8 cellular contexts compared by ENCODE assay signal in the genomic region with DNA sequence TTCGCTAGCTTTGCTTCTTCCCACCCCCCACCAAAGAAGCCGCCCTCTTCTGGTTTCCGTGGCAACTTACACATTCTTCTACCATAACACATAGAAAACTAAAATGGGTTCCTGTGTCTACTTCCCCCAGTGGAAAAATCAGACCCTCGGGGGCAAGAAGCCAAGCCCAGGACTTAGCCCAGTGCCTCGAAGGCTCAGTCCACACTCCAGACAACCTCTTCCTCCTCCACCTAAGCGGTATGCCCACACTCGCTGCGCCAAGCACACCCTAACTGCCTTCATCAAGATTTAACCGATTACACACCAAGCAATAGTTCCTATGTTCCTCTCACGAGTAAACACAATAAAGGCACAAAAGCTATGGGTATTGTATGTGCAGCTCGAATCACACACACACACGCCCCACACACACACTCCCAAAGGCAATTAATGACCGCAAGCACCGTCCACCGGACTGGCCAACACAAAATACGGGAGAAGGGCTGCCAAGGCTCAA. TPM values are rescaled to one million over a fixed set of nuclear protein-coding genes. Genes with fewer than 3 reads are reported as not detected.
DNase-seq lines count a peak whose midpoint lies in the region; ATAC-seq and TF ChIP-seq lines count a peak whose summit lies in the region.

No MANE protein-coding gene starts in this region.

- H3K27ac Mint-ChIP-seq in activated CD8-positive, alpha-beta memory T cell treated with anti-CD3 and anti-CD28 coated beads, Interleukin-2, amount 10 ng/mL, durations not matched to agents 7 days and 5 days: peak overlapping the region; percentile 99
- H3K27ac Mint-ChIP-seq in endodermal cell: peak overlapping the region; percentile 97

- H3K4me3 Mint-ChIP-seq in activated CD8-positive, alpha-beta memory T cell treated with anti-CD3 and anti-CD28 coated beads, Interleukin-2, amount 10 ng/mL, durations not matched to agents 7 days and 5 days: peak overlapping the region; percentile 99
- peak overlapping the region; percentile 94 for H3K4me3 Mint-ChIP-seq in endodermal cell

- peak overlapping the region; percentile 99 for H3K9ac ChIP-seq in endodermal cell (ENCODE audit: extremely low read depth, low read length, poor library complexity, severe bottlenecking)

- peaks cover 6% of the 10 kb centered on the region for H3K36me3 Mint-ChIP-seq in activated CD8-positive, alpha-beta memory T cell treated with anti-CD3 and anti-CD28 coated beads, Interleukin-2, amount 10 ng/mL, durations not matched to agents 7 days and 5 days
- H3K36me3 Mint-ChIP-seq in endodermal cell (ENCODE audit: low read depth): peaks cover 4% of the 10 kb centered on the region

- TF ChIP-seq CTCF in endodermal cell (conservative IDR thresholded peaks at IDR 0.05): no peak

- peak overlapping the region; percentile 93 for H3K27ac ChIP-seq in endodermal cell (ENCODE audit: low read depth, low read length)

- no peaks in the 10 kb centered on the region for H3K9me3 ChIP-seq in endodermal cell (ENCODE audit: control insufficient read depth, low read length)

- peaks cover 37% of the 10 kb centered on the region for H3K4me1 Mint-ChIP-seq in activated CD8-positive, alpha-beta memory T cell treated with anti-CD3 and anti-CD28 coated beads, Interleukin-2, amount 10 ng/mL, durations not matched to agents 7 days and 5 days
- H3K4me1 Mint-ChIP-seq in endodermal cell: peaks cover 9% of the 10 kb centered on the region

- peak; percentile 4 for DNase-seq in COLO668 (lab: John Stamatoyannopoulos, UW; ENCODE audit: unreplicated experiment)
- peak; percentile 16 for DNase-seq in H4 (ENCODE audit: low spot score)
- peak; percentile 19 for DNase-seq in NCI-H226
- peak; percentile 85 for DNase-seq in activated CD8-positive, alpha-beta memory T cell treated with anti-CD3 and anti-CD28 coated beads, Interleukin-2, amount 10 ng/mL, durations not matched to agents 7 days and 5 days
- peak; percentile 67 for DNase-seq in endodermal cell
- DNase-seq in midbrain (lab: John Stamatoyannopoulos, UW): peak; percentile 46
- DNase-seq in stimulated activated CD8-positive, alpha-beta memory T cell treated with anti-CD3 and anti-CD28 coated beads, Interleukin-7, amount 100 ng/mL, for 1 hour (ENCODE audit: low read depth in 2 of 2): peak; percentile 29 to 37
- no peak for DNase-seq in NCI-H526 treated with DMSO at 0.1 percent for 48 hours (lab: John Stamatoyannopoulos, UW)

- WGBS in endodermal cell (ENCODE audit: insufficient coverage in 1 of 2, insufficient read length in 1 of 2), 2 experiments: 0% methylated on average over 2 to 16 of the region's 16 CpGs

- no peaks in the 10 kb centered on the region for H3K9me3 Mint-ChIP-seq in activated CD8-positive, alpha-beta memory T cell treated with anti-CD3 and anti-CD28 coated beads, Interleukin-2, amount 10 ng/mL, durations not matched to agents 7 days and 5 days (ENCODE audit: low read depth)
- H3K9me3 Mint-ChIP-seq in endodermal cell: no peaks in the 10 kb centered on the region

- peak overlapping the region; percentile 99 for H3K4me3 ChIP-seq in endodermal cell (ENCODE audit: low read length)

- CTCF ChIA-PET in activated CD8-positive, alpha-beta memory T cell treated with anti-CD3 and anti-CD28 coated beads, Interleukin-2, amount 10 ng/mL, durations not matched to agents 7 days and 5 days (lab: Charles Lee): interaction anchor here (0.6 to 9.3 kb wide), 20 partner anchors 9 to 822 kb away, joined by 3 to 90 read pairs (median 4); a partner anchor contains a TSS

- H3K27me3 Mint-ChIP-seq in activated CD8-positive, alpha-beta memory T cell treated with anti-CD3 and anti-CD28 coated beads, Interleukin-2, amount 10 ng/mL, durations not matched to agents 7 days and 5 days: no peaks in the 10 kb centered on the region
- peaks cover 19% of the 10 kb centered on the region for H3K27me3 Mint-ChIP-seq in endodermal cell (ENCODE audit: insufficient read depth)

- no peaks in the 10 kb centered on the region for H3K4me1 ChIP-seq in endodermal cell (ENCODE audit: control insufficient read depth, insufficient read depth, low read length)

- peaks cover 8% of the 10 kb centered on the region for H3K36me3 ChIP-seq in endodermal cell (ENCODE audit: control insufficient read depth, insufficient read depth, low read length)

- H3K27me3 ChIP-seq in endodermal cell (ENCODE audit: control insufficient read depth, insufficient read depth, low read length, poor library complexity, severe bottlenecking): peaks cover 25% of the 10 kb centered on the region

- peak; percentile 45 for ATAC-seq in activated CD8-positive, alpha-beta memory T cell treated with anti-CD3 and anti-CD28 coated beads, Interleukin-2, amount 10 ng/mL, durations not matched to agents 7 days and 5 days

RNA-seq across cellular contexts. Expression of a gene that starts 0.5 kb away (rescaled TPM):
- 19.2 and 19.7 TPM in 2 replicates for total RNA-seq in H4 (2014; rRNA removed; shearing (Covaris generic))
- 10 to 100 TPM; 17.8 to 18.7 TPM for total RNA-seq in activated CD8-positive, alpha-beta memory T cell treated with anti-CD3 and anti-CD28 coated beads, Interleukin-2, amount 10 ng/mL, durations not matched to agents 7 days and 5 days
- total RNA-seq in endodermal cell: 10 to 100 TPM; 35.8 to 41.7 TPM
- 32.2 TPM for polyA plus RNA-seq in endodermal cell (2013, experiment 1 of 2)
- polyA plus RNA-seq in endodermal cell (2013, experiment 2 of 2): 33.2 TPM

RNA-seq across cellular contexts. Expression of a gene that starts 20.9 kb away (rescaled TPM):
- total RNA-seq in H4 (2014; rRNA removed; shearing (Covaris generic)): 19.9 and 27.6 TPM in 2 replicates
- total RNA-seq in activated CD8-positive, alpha-beta memory T cell treated with anti-CD3 and anti-CD28 coated beads, Interleukin-2, amount 10 ng/mL, durations not matched to agents 7 days and 5 days: 10 to 100 TPM; 16.4 to 16.5 TPM
- total RNA-seq in endodermal cell: 10 to 100 TPM; 23.0 to 30.5 TPM
- 36.1 TPM for polyA plus RNA-seq in endodermal cell (2013, experiment 1 of 2)
- polyA plus RNA-seq in endodermal cell (2013, experiment 2 of 2): 34.7 TPM
